ENCODE assay signal across 11 cellular contexts in the genomic region with DNA sequence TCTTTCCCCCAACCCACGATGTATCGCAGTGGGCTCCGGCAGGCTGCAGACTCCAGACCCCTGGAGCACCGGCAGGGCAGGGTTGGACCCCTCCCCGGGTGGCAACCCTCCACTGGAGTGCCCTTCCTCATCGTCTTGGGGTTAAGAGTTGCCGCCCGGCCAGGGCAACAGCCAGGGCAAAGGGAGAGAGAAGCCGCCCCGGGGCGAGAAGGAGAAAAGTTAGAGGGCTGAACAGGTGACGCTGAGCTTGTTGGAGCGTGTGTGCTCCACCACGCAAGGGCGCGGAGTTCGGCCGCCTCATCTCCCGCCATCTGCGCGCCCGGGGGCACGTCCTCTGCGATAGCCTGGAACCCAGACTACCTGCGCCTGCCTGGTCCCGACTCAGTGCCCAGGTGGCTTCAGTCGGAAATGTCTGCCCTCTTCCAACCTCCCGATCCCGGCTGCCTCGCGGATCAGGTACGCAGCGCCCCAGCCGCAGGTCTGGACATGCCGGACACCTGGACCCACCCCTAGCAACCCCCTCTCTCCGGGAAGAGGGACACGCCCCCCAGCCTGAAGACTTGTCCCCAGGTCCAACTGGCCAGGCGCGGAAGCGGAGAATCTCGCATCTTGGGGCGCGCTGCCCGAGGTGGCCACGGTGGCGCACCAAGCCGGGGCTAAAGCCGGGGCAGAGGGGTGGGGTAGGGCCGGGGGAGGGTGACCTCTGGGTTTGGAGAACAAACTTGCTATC. TPM values are rescaled to one million over a fixed set of nuclear protein-coding genes. Genes with fewer than 3 reads are reported as not detected.
DNase-seq lines count a peak whose midpoint lies in the region; ATAC-seq and TF ChIP-seq lines count a peak whose summit lies in the region.
"Had no signal": no experiment of that assay in that cellular context is flagged by ENCODE, and none has a peak within 500 bp of the region (broad histone marks: within the 10 kb centered on the region; RNA-seq: fewer than 3 reads in every experiment).

No MANE protein-coding gene starts in this region.

- H3K9ac ChIP-seq in MM.1S (ENCODE audit: low read length): no peak overlapping the region
- H3K9ac ChIP-seq: KMS-11 had no signal

- no peaks in the 10 kb centered on the region for H4K20me1 ChIP-seq in MM.1S (ENCODE audit: insufficient read depth, low read length)

- peak overlapping the region; percentile 53 for H3K4me3 Mint-ChIP-seq in central memory CD8-positive, alpha-beta T cell
- H3K4me3 Mint-ChIP-seq in memory B cell: peak overlapping the region; percentile 29

- peaks cover 75% of the 10 kb centered on the region for H3K27me3 Mint-ChIP-seq in central memory CD8-positive, alpha-beta T cell
- H3K27me3 Mint-ChIP-seq in memory B cell: peaks cover 25% of the 10 kb centered on the region

- H3K9me2 ChIP-seq in MM.1S (replicated peaks; ENCODE audit: insufficient read depth, low read length): no peaks in the 10 kb centered on the region

- peaks cover 6% of the 10 kb centered on the region for H3K4me1 Mint-ChIP-seq in central memory CD8-positive, alpha-beta T cell
- H3K4me1 Mint-ChIP-seq in memory B cell: peaks cover 6% of the 10 kb centered on the region

- H3K27ac ChIP-seq in urinary bladder (ENCODE audit: low read depth) (no peak overlapping the region), MM.1S (ENCODE audit: low read length) (no peak overlapping the region)
- H3K27ac ChIP-seq: KMS-11 had no signal

- H3K9me3 ChIP-seq in MM.1S (replicated peaks; ENCODE audit: insufficient read depth, low read length): no peaks in the 10 kb centered on the region

- H3K4me1 ChIP-seq in urinary bladder (ENCODE audit: insufficient read depth) (peaks cover 2% of the 10 kb centered on the region), MM.1S (ENCODE audit: low read length) (no peaks in the 10 kb centered on the region)

- H3K4me3 ChIP-seq in urinary bladder (ENCODE audit: low read depth, low read length) (peak overlapping the region; percentile 31), MM.1S (ENCODE audit: low read length) (no peak overlapping the region)

- H3K36me3 Mint-ChIP-seq in central memory CD8-positive, alpha-beta T cell (ENCODE audit: insufficient read depth): no peaks in the 10 kb centered on the region
- H3K36me3 Mint-ChIP-seq in memory B cell: no peaks in the 10 kb centered on the region

- peak; percentile 19 for DNase-seq in stimulated activated CD4-positive, alpha-beta T cell treated with anti-CD3 and anti-CD28 coated beads, Interleukin-15, amount 100 ng/mL, for 24 hours
- DNase-seq in stimulated activated CD4-positive, alpha-beta T cell treated with anti-CD3 and anti-CD28 coated beads, Interleukin-4, amount 100 ng/mL, for 4 hours: no peak
- no peak for DNase-seq in central memory CD8-positive, alpha-beta T cell (ENCODE audit: low spot score in 2 of 2)
- DNase-seq in memory B cell (ENCODE audit: low spot score in 2 of 2) (no peak), MM.1S (no peak)
- DNase-seq: activated CD8-positive, alpha-beta memory T cell treated with anti-CD3 and anti-CD28 coated beads, Interleukin-2, amount 50 U/mL, for 4 hours had no signal

- no peak overlapping the region for H2AFZ ChIP-seq in MM.1S (ENCODE audit: low read length)

- no peak for ATAC-seq in central memory CD8-positive, alpha-beta T cell (replicated peaks; ENCODE audit: extremely low read depth, poor library complexity, severe bottlenecking)
- ATAC-seq in memory B cell (ENCODE audit: low read depth): peak; percentile 40
- ATAC-seq in GM18873 (IDR thresholded peaks at IDR 0.05; ENCODE audit: low FRiP score, unreplicated experiment): no peak
- ATAC-seq in HG02623 (IDR thresholded peaks at IDR 0.05; ENCODE audit: unreplicated experiment): no peak

- no peaks in the 10 kb centered on the region for H3K36me3 ChIP-seq in urinary bladder (ENCODE audit: insufficient read depth)
- no peaks in the 10 kb centered on the region for H3K36me3 ChIP-seq in MM.1S (replicated peaks; ENCODE audit: insufficient read depth, low read length)

- H3K27me3 ChIP-seq in MM.1S (replicated peaks; ENCODE audit: insufficient read depth, low read length): peaks cover 62% of the 10 kb centered on the region

- no peaks in the 10 kb centered on the region for H3K79me2 ChIP-seq in MM.1S (ENCODE audit: low read length)

- H3K9me3 Mint-ChIP-seq in central memory CD8-positive, alpha-beta T cell: no peaks in the 10 kb centered on the region
- no peaks in the 10 kb centered on the region for H3K9me3 Mint-ChIP-seq in memory B cell

- no peak overlapping the region for H3K4me2 ChIP-seq in MM.1S (ENCODE audit: low read depth, low read length)
- H3K4me2 ChIP-seq: KMS-11 had no signal

- WGBS in urinary bladder: 4% methylated on average over 49 of the region's 49 CpGs

- TF ChIP-seq CTCF in MM.1S (IDR thresholded peaks at IDR 0.05; ENCODE audit: low read length): no peak

- H3F3A ChIP-seq in MM.1S (ENCODE audit: insufficient read depth, low read length): no peaks in the 10 kb centered on the region

- H3K27ac Mint-ChIP-seq in central memory CD8-positive, alpha-beta T cell (ENCODE audit: low read depth): no peak overlapping the region
- no peak overlapping the region for H3K27ac Mint-ChIP-seq in memory B cell

RNA-seq across cellular contexts. Expression of gene DSCAML1, which starts 1.1 kb away (rescaled TPM):
- total RNA-seq in urinary bladder: 2.0 TPM
- polyA plus RNA-seq in urinary bladder: 1.4 TPM
- total RNA-seq: dermis microvascular lymphatic vessel endothelial cell had no signal

RNA-seq across cellular contexts. Expression of gene FXYD2, which starts 28.7 kb away (rescaled TPM):
- 5.0 TPM for total RNA-seq in urinary bladder
- polyA plus RNA-seq in urinary bladder: 1.9 TPM
